2 cellular contexts compared by ENCODE assay signal in genomic region chr17:50692448-50693040, GRCh38.
TF ChIP-seq lines count a peak whose summit lies in the region.

No MANE protein-coding gene starts in this region.

TF ChIP-seq in SK-N-SH, 30 proteins besides CTCF, POLR2A, EP300 and RAD21:
- no peak for TF ChIP-seq FOXM1 (IDR thresholded peaks at IDR 0.05; ENCODE audit: low read depth)
- TF ChIP-seq POLR2AphosphoS5 (IDR thresholded peaks at IDR 0.05; ENCODE audit: low read depth, low read length), result peak; percentile 3; the same call in 1 of the 2 replicates

TF ChIP-seq in HepG2, 621 proteins besides CTCF, POLR2A, EP300 and RAD21 (continues in another document):
- TF ChIP-seq NFKBIZ (CRISPR knock-in tag; IDR thresholded peaks at IDR 0.05) (0 out of 2 replicates have a peak, but pooled peaks have one; percentile 26), CBX5 (CRISPR knock-in tag; IDR thresholded peaks at IDR 0.05; ENCODE audit: borderline replicate concordance) (0 out of 2 replicates have a peak, but pooled peaks have one; percentile 40), ZNF547 (CRISPR knock-in tag; IDR thresholded peaks at IDR 0.05) (0 out of 2 replicates have a peak, but pooled peaks have one; percentile 16), NFE2 (CRISPR knock-in tag; IDR thresholded peaks at IDR 0.05) (peak; percentile 51; the same call in 1 of the 2 replicates), ELF4 (CRISPR knock-in tag; IDR thresholded peaks at IDR 0.05; ENCODE audit: borderline replicate concordance) (no peak), SNAPC4 (CRISPR knock-in tag; IDR thresholded peaks at IDR 0.05) (0 out of 2 replicates have a peak, but pooled peaks have one; percentile 38), ZNF10 (CRISPR knock-in tag; IDR thresholded peaks at IDR 0.05; ENCODE audit: borderline replicate concordance, low read depth) (no peak), ATF7-NPFF (CRISPR knock-in tag; IDR thresholded peaks at IDR 0.05; ENCODE audit: low read depth) (no peak), ZBTB20 (CRISPR knock-in tag; IDR thresholded peaks at IDR 0.05; ENCODE audit: borderline replicate concordance, low read depth) (peak; percentile 8; the same call in 1 of the 2 replicates), TERF1 (CRISPR knock-in tag; IDR thresholded peaks at IDR 0.05) (no peak), SALL2 (CRISPR knock-in tag; IDR thresholded peaks at IDR 0.05) (peak; percentile 49; the same call in 1 of the 2 replicates), ZHX2 (IDR thresholded peaks at IDR 0.05; ENCODE audit: low read depth) (no peak), ZHX2 (CRISPR knock-in tag; IDR thresholded peaks at IDR 0.05; ENCODE audit: borderline replicate concordance) (peak; percentile 62; the same call in 1 of the 2 replicates), ZNF407 (CRISPR knock-in tag; IDR thresholded peaks at IDR 0.05; ENCODE audit: not compliant biosample characterization) (no peak), SMAD9 (CRISPR knock-in tag; IDR thresholded peaks at IDR 0.05) (no peak), NR2F2 (IDR thresholded peaks at IDR 0.05; ENCODE audit: borderline replicate concordance, low read depth) (no peak), GPN1 (CRISPR knock-in tag; IDR thresholded peaks at IDR 0.05; ENCODE audit: borderline replicate concordance) (no peak), ZNF574 (CRISPR knock-in tag; IDR thresholded peaks at IDR 0.05) (no peak), HIVEP1 (CRISPR knock-in tag; IDR thresholded peaks at IDR 0.05) (0 out of 2 replicates have a peak, but pooled peaks have one; percentile 35), ZUFSP (CRISPR knock-in tag; IDR thresholded peaks at IDR 0.05; ENCODE audit: borderline replicate concordance) (no peak), ZSCAN20 (CRISPR knock-in tag; IDR thresholded peaks at IDR 0.05; ENCODE audit: borderline replicate concordance) (no peak), ZNF317 (CRISPR knock-in tag; IDR thresholded peaks at IDR 0.05) (peak; percentile 31; the same call in 1 of the 2 replicates), ZNF576 (CRISPR knock-in tag; IDR thresholded peaks at IDR 0.05) (peak; percentile 56; the same call in 1 of the 2 replicates), TAF15 (IDR thresholded peaks at IDR 0.05; ENCODE audit: low read depth, low read length, poor library complexity, severe bottlenecking) (no peak), JARID2 (CRISPR knock-in tag; IDR thresholded peaks at IDR 0.05; ENCODE audit: insufficient replicate concordance) (no peak), ZSCAN12 (CRISPR knock-in tag; IDR thresholded peaks at IDR 0.05) (no peak)
